13 cellular contexts compared by ENCODE assay signal in genomic region chr7:36749282-36749960, GRCh38. TPM values are rescaled to one million over a fixed set of nuclear protein-coding genes. Genes with fewer than 3 reads are reported as not detected.
DNase-seq lines count a peak whose midpoint lies in the region; ATAC-seq, FAIRE-seq and TF ChIP-seq lines count a peak whose summit lies in the region.
"Had no signal": no experiment of that assay in that cellular context is flagged by ENCODE, and none has a peak within 500 bp of the region (broad histone marks: within the 10 kb centered on the region; RNA-seq: fewer than 3 reads in every experiment).

No MANE protein-coding gene starts in this region.

- H3K56ac ChIP-seq in IMR-90 (ENCODE audit: extremely low read depth, insufficient read depth, low read length): no peak overlapping the region

- no TSS peak for BruUV-seq in IMR-90 (replicated peaks; lab: Mats Ljungman, UMichigan)

- no peak overlapping the region for H3K9ac ChIP-seq in IMR-90 (ENCODE audit: low read depth, low read length)

- no peaks in the 10 kb centered on the region for H3K4me1 ChIP-seq in IMR-90 (ENCODE audit: control insufficient read depth, insufficient read depth, low read length)
- no peaks in the 10 kb centered on the region for H3K4me1 ChIP-seq in RWPE2 (ENCODE audit: insufficient read depth, poor library complexity, severe bottlenecking)
- H3K4me1 ChIP-seq in pancreas: peaks cover 0 to 22% (median under 1%) of the 10 kb centered on the region in 3 donors
- H3K4me1 ChIP-seq: transverse colon had no signal

- H2AFZ ChIP-seq in IMR-90 (replicated peaks; ENCODE audit: low read length, poor library complexity): no peak overlapping the region

- no peak for ATAC-seq in IMR-90 (ENCODE audit: low read depth)
- ATAC-seq in RWPE2 (ENCODE audit: low read depth): peak; percentile 50; the same call in 1 of the 3 replicates
- ATAC-seq in pancreas: no peak
- no peak for ATAC-seq in GM21529 (IDR thresholded peaks at IDR 0.05; ENCODE audit: unreplicated experiment)
- ATAC-seq in GM21825 (IDR thresholded peaks at IDR 0.05; ENCODE audit: unreplicated experiment): no peak
- ATAC-seq: naive thymus-derived CD8-positive, alpha-beta T cell had no signal

- H3K79me1 ChIP-seq in IMR-90 (ENCODE audit: low read depth in 1 of 2, low read length in 2 of 2): no peaks in the 10 kb centered on the region

- CTCF ChIA-PET in IMR-90 (lab: Yijun Ruan, JAX): no interaction called here

- H4K5ac ChIP-seq in IMR-90 (ENCODE audit: low read depth, low read length): no peak overlapping the region

- H3K36me3 ChIP-seq in IMR-90 (ENCODE audit: control insufficient read depth, insufficient read depth, low read length) (no peaks in the 10 kb centered on the region), RWPE2 (ENCODE audit: low read depth) (no peaks in the 10 kb centered on the region), pancreas (no peaks in the 10 kb centered on the region)
- H3K36me3 ChIP-seq: transverse colon had no signal

- no peaks in the 10 kb centered on the region for H3K9me1 ChIP-seq in IMR-90 (ENCODE audit: insufficient read depth, low read length)

- in situ Hi-C loops in IMR-90 (cut with MboI; ENCODE audit: low sequenced_read_pairs): no loop called here

- no peak overlapping the region for H4K91ac ChIP-seq in IMR-90 (ENCODE audit: insufficient read depth, low read depth, low read length)

- DNase-seq in IMR-90 (peak; percentile 10), RWPE2 (ENCODE audit: low spot score) (no peak), epithelial cell of proximal tubule (ENCODE audit: low read depth) (peak; percentile 62), pancreas (no peak), T-helper 1 cell (no peak), mesenteric fat pad (ENCODE audit: low spot score) (no peak)
- DNase-seq: activated CD4-positive, CD25-positive, alpha-beta regulatory T cell treated with anti-CD3 and anti-CD28 coated beads, Interleukin-2, amount 50 U/mL, for 72 hours; naive thymus-derived CD8-positive, alpha-beta T cell; NCI-H1092 treated with DMSO at 0.1 percent for 48 hours; NCI-H526; transverse colon had no signal

- no peaks in the 10 kb centered on the region for H4K20me1 ChIP-seq in IMR-90 (ENCODE audit: insufficient read depth, low read length)

- H3K27me3 ChIP-seq in IMR-90 (ENCODE audit: control insufficient read depth, insufficient read depth, low read length) (no peaks in the 10 kb centered on the region), RWPE2 (ENCODE audit: insufficient read depth, poor library complexity, severe bottlenecking) (no peaks in the 10 kb centered on the region), pancreas (no peaks in the 10 kb centered on the region)
- H3K27me3 ChIP-seq: transverse colon had no signal

- H3K9me3 ChIP-seq in IMR-90 (ENCODE audit: control insufficient read depth, insufficient read depth, low read length) (no peaks in the 10 kb centered on the region), RWPE2 (ENCODE audit: severe bottlenecking) (no peaks in the 10 kb centered on the region), pancreas (no peaks in the 10 kb centered on the region)
- H3K9me3 ChIP-seq: transverse colon had no signal

- intact Hi-C loops in IMR-90 (cut with micrococcal nuclease): no loop called here
- intact Hi-C loops in pancreas (cut with DNase I): no loop called here

- no CpG with 5 or more reads among the region's 2 CpGs for WGBS in IMR-90 (ENCODE audit: extremely low coverage in 2 of 2, insufficient read length in 1 of 2), 2 experiments
- WGBS in pancreas, 2 donors: 69 to 71% methylated on average over 2 of the region's 2 CpGs

- no peak overlapping the region for H2AK9ac ChIP-seq in IMR-90 (replicated peaks; ENCODE audit: low read depth, low read length, poor library complexity)

- H2BK20ac ChIP-seq in IMR-90 (ENCODE audit: low read depth, low read length): no peak overlapping the region

- dilution Hi-C loops in IMR-90 (cut with HindIII; ENCODE audit: low sequenced_read_pairs, unreplicated experiment): no loop called here

- no peak for TF ChIP-seq CTCF in IMR-90 (conservative IDR thresholded peaks at IDR 0.05; ENCODE audit: low read depth, low read length)
- TF ChIP-seq CTCF in RWPE2 (IDR thresholded peaks at IDR 0.05; ENCODE audit: poor library complexity, severe bottlenecking): no peak
- no peak for TF ChIP-seq CTCF in epithelial cell of proximal tubule (conservative IDR thresholded peaks at IDR 0.05; ENCODE audit: low read depth, low read length)
- no peak for TF ChIP-seq CTCF in pancreas (IDR thresholded peaks at IDR 0.05)

- FAIRE-seq in pancreas (lab: Jason Lieb, UNC): no peak

- H2BK15ac ChIP-seq in IMR-90 (ENCODE audit: low read depth, low read length): no peak overlapping the region

- no peak overlapping the region for H2AK5ac ChIP-seq in IMR-90 (ENCODE audit: low read depth, low read length)

- POLR2A ChIA-PET in IMR-90 (lab: Charles Lee; ENCODE audit: unreplicated experiment): interaction anchor here (0.6 kb wide), 1 partner anchor 174 kb away, joined by 5 read pairs; no protein-coding TSS in a partner anchor

- no peak overlapping the region for H2BK5ac ChIP-seq in IMR-90 (ENCODE audit: low read depth, low read length, poor library complexity, severe bottlenecking)

- no peak overlapping the region for H3K4ac ChIP-seq in IMR-90 (ENCODE audit: low read depth, low read length)

- TF ChIP-seq RAD21 in IMR-90 (IDR thresholded peaks at IDR 0.05; ENCODE audit: low read length): no peak

- H3K4me3 ChIP-seq in IMR-90 (ENCODE audit: insufficient read depth, low read depth, low read length): no peak overlapping the region
- no peak overlapping the region for H3K4me3 ChIP-seq in RWPE2 (ENCODE audit: severe bottlenecking)
- no peak overlapping the region for H3K4me3 ChIP-seq in epithelial cell of proximal tubule (ENCODE audit: low read depth, low read length)
- peak overlapping the region in 3 of 4 donors; percentile 17 to 37 (median 32) for H3K4me3 ChIP-seq in pancreas
- H3K4me3 ChIP-seq: transverse colon had no signal

- no peak overlapping the region for H3K27ac ChIP-seq in IMR-90 (ENCODE audit: insufficient read depth, low read length)
- no peak overlapping the region for H3K27ac ChIP-seq in RWPE2 (ENCODE audit: poor library complexity, severe bottlenecking)
- peak overlapping the region; percentile 63 to 85 (median 78) for H3K27ac ChIP-seq in pancreas
- H3K27ac ChIP-seq: transverse colon had no signal

- no peak overlapping the region for H3K4me2 ChIP-seq in IMR-90 (ENCODE audit: low read depth, low read length)

- H3K23ac ChIP-seq in IMR-90 (ENCODE audit: low read depth, low read length): no peak overlapping the region

- no peak overlapping the region for H2BK120ac ChIP-seq in IMR-90 (ENCODE audit: low read depth, low read length)

- H3K18ac ChIP-seq in IMR-90 (ENCODE audit: low read depth, low read length): no peak overlapping the region

- TF ChIP-seq POLR2A in IMR-90 (IDR thresholded peaks at IDR 0.05; ENCODE audit: low read depth, low read length): no peak

- H3K14ac ChIP-seq in IMR-90 (replicated peaks; ENCODE audit: low read depth, low read length): no peak overlapping the region

- no peak overlapping the region for H4K8ac ChIP-seq in IMR-90 (ENCODE audit: low read depth in 2 of 2, low read length in 2 of 2)

TF ChIP-seq in IMR-90, 13 proteins besides CTCF, POLR2A, EP300 and RAD21:
- peak; percentile 31; the same call in 1 of the 2 replicates for TF ChIP-seq CEBPB (IDR thresholded peaks at IDR 0.05; ENCODE audit: low read depth, low read length)
- no peak for TF ChIP-seq SMC3 (IDR thresholded peaks at IDR 0.05; ENCODE audit: low read depth, low read length)

RNA-seq across cellular contexts. Expression of gene AOAH, which starts 25.1 kb away (rescaled TPM):
- not detected in 2 replicates for total RNA-seq in IMR-90 (2012; rRNA removed)
- not detected in 2 replicates for polyA plus RNA-seq in IMR-90 (2012; rRNA removed)
- not detected in 2 replicates for polyA plus RNA-seq in IMR-90 (2012; cell fraction: cytosol; rRNA removed)
- not detected in 2 replicates for polyA plus RNA-seq in IMR-90 (2012; cell fraction: nucleus; rRNA removed; ENCODE audit: low replicate concordance)
- 0.51 and 1.2 TPM in 2 replicates for total RNA-seq in epithelial cell of proximal tubule
- total RNA-seq in pancreas: 1 to 10 TPM in 5 of 6 donors, under 1 TPM in 1; 0.79 to 9.0 (median 1.7) TPM
- polyA plus RNA-seq in pancreas: 1 to 10 TPM; 2.0 to 2.6 TPM
- 9.4 TPM for total RNA-seq in mesenteric fat pad

Comparison
In these comparisons a context has a peak if more than half of its experiments do, and no peak if none do; other contexts are left out.
1. DNase-seq: peak in IMR-90 (single experiment) and epithelial cell of proximal tubule (single experiment); none in RWPE2 (single experiment), pancreas (0 of 6), T-helper 1 cell (0 of 5) and mesenteric fat pad (single experiment).
2. H3K27ac ChIP-seq: peak in pancreas (4 of 4); none in IMR-90 (single experiment) and RWPE2 (single experiment).
3. H3K4me3 ChIP-seq: peak in pancreas (3 of 4); none in IMR-90 (single experiment), RWPE2 (single experiment) and epithelial cell of proximal tubule (single experiment).